ENCODE assay signal across 1 cellular context in genomic region chr1:167086033-167086432, GRCh38.
TF ChIP-seq lines count a peak whose summit lies in the region.

No MANE protein-coding gene starts in this region.

TF ChIP-seq in HCT116, 20 proteins besides CTCF, POLR2A, EP300 and RAD21 (continued from another document):
- TF ChIP-seq, protein P1, sequence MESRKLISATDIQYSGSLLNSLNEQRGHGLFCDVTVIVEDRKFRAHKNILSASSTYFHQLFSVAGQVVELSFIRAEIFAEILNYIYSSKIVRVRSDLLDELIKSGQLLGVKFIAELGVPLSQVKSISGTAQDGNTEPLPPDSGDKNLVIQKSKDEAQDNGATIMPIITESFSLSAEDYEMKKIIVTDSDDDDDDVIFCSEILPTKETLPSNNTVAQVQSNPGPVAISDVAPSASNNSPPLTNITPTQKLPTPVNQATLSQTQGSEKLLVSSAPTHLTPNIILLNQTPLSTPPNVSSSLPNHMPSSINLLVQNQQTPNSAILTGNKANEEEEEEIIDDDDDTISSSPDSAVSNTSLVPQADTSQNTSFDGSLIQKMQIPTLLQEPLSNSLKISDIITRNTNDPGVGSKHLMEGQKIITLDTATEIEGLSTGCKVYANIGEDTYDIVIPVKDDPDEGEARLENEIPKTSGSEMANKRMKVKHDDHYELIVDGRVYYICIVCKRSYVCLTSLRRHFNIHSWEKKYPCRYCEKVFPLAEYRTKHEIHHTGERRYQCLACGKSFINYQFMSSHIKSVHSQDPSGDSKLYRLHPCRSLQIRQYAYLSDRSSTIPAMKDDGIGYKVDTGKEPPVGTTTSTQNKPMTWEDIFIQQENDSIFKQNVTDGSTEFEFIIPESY (IDR thresholded peaks at IDR 0.05; ENCODE audit: extremely low read depth, insufficient replicate concordance, low read length): no peak
- TF ChIP-seq TCF7L2 (IDR thresholded peaks at IDR 0.05; ENCODE audit: borderline replicate concordance, extremely low read depth, insufficient read depth, insufficient read length) (no peak), ZNF274 (IDR thresholded peaks at IDR 0.05; ENCODE audit: low read depth, low read length) (no peak)
